Comparison of ENCODE assay signal across 26 cellular contexts in the genomic region with DNA sequence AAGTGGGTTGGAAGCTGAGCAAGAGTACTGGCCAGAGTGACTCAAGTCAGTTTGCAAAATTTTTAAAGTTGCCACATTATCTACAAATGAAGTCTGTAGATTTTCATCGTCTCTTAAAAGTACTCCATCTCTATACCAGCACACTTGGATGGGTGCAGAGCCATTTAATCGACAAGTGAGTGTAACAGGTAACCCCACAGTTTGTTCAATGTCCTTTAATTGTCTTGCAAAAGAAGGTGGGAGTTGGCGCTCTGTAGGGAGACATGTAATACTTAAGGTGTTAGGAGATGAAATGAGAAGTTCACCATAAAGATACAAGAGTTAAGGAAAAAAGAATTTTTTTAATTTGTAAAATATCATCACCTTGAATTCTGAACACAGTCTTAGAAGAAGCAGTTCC.
"Had no signal": no experiment of that assay in that cellular context is flagged by ENCODE, and none has a peak within 500 bp of the region (broad histone marks: within the 10 kb centered on the region; RNA-seq: fewer than 3 reads in every experiment).

No MANE protein-coding gene starts in this region.

- DNase-seq: naive thymus-derived CD4-positive, alpha-beta T cell; natural killer cell; occipital lobe; ovary; posterior cingulate gyrus; retina; right lobe of liver; sigmoid colon; small intestine; stimulated activated CD4-positive, alpha-beta T cell treated with anti-CD3 and anti-CD28 coated beads, Interleukin-15, amount 100 ng/mL, for 24 hours; stimulated activated CD4-positive, alpha-beta T cell treated with anti-CD3 and anti-CD28 coated beads, Interleukin-4, amount 100 ng/mL, for 1 hour; stimulated activated naive B cell treated with anti-CD40 and anti-IgM and Interleukin-4, amounts not matched to agents 10 μg/mL and 1 μg/mL and 100 μg/mL, for 72 hours; stimulated activated naive CD4-positive, alpha-beta T cell treated with Interleukin-2 at 50 U/mL for 16 hours; stomach; thyroid gland; upper lobe of left lung had no signal

- H3K4me1 Mint-ChIP-seq: naive thymus-derived CD4-positive, alpha-beta T cell; natural killer cell; nephron; neural progenitor cell; stimulated activated effector memory CD8-positive, alpha-beta T cell treated with anti-CD3 and anti-CD28 coated beads, Interleukin-12 subunit alpha, Interleukin-12 subunit beta, amount 100 ng/mL, for 72 hours; stimulated activated naive B cell treated with anti-CD40 and anti-IgM and Interleukin-4, amounts not matched to agents 10 μg/mL and 1 μg/mL and 100 μg/mL, for 72 hours had no signal

- H3K36me3 ChIP-seq: neural progenitor cell, ovary, right lobe of liver, sigmoid colon, stomach, thoracic aorta, thyroid gland, tibial nerve, vagina had no signal

- H3K9me3 ChIP-seq: right atrium auricular region, right lobe of liver, stomach, thyroid gland, upper lobe of left lung, vagina had no signal

- H3K27ac Mint-ChIP-seq: naive thymus-derived CD4-positive, alpha-beta T cell; natural killer cell; nephron; neural progenitor cell; progenitor cell of endocrine pancreas; stimulated activated effector memory CD8-positive, alpha-beta T cell treated with anti-CD3 and anti-CD28 coated beads, Interleukin-12 subunit alpha, Interleukin-12 subunit beta, amount 100 ng/mL, for 72 hours; stimulated activated naive B cell treated with anti-CD40 and anti-IgM and Interleukin-4, amounts not matched to agents 10 μg/mL and 1 μg/mL and 100 μg/mL, for 72 hours; stimulated activated naive CD8-positive, alpha-beta T cell treated with anti-CD3 and anti-CD28 coated beads, Interleukin-15, Interleukin-2, amounts not matched to agents 100 ng/mL and 50 ng/mL, for 24 hours had no signal

- H3K4me1 ChIP-seq: neural progenitor cell, parathyroid adenoma, right lobe of liver, sigmoid colon, stomach, thyroid gland, tibial nerve, upper lobe of left lung, vagina had no signal

- H3K36me3 Mint-ChIP-seq: natural killer cell; neural progenitor cell; stimulated activated effector memory CD8-positive, alpha-beta T cell treated with anti-CD3 and anti-CD28 coated beads, Interleukin-12 subunit alpha, Interleukin-12 subunit beta, amount 100 ng/mL, for 72 hours had no signal

- H3K9me3 Mint-ChIP-seq: natural killer cell; nephron; neural progenitor cell; stimulated activated effector memory CD8-positive, alpha-beta T cell treated with anti-CD3 and anti-CD28 coated beads, Interleukin-12 subunit alpha, Interleukin-12 subunit beta, amount 100 ng/mL, for 72 hours; stimulated activated naive B cell treated with anti-CD40 and anti-IgM and Interleukin-4, amounts not matched to agents 10 μg/mL and 1 μg/mL and 100 μg/mL, for 72 hours; stimulated activated naive CD8-positive, alpha-beta T cell treated with anti-CD3 and anti-CD28 coated beads, Interleukin-15, Interleukin-2, amounts not matched to agents 100 ng/mL and 50 ng/mL, for 24 hours had no signal

- H3K4me3 ChIP-seq: neural progenitor cell, ovary, right atrium auricular region, right lobe of liver, sigmoid colon, stomach, thoracic aorta, thyroid gland, tibial nerve, upper lobe of left lung, vagina had no signal

- H3K27me3 Mint-ChIP-seq: naive thymus-derived CD4-positive, alpha-beta T cell; progenitor cell of endocrine pancreas; stimulated activated naive B cell treated with anti-CD40 and anti-IgM and Interleukin-4, amounts not matched to agents 10 μg/mL and 1 μg/mL and 100 μg/mL, for 72 hours; stimulated activated naive CD8-positive, alpha-beta T cell treated with anti-CD3 and anti-CD28 coated beads, Interleukin-15, Interleukin-2, amounts not matched to agents 100 ng/mL and 50 ng/mL, for 24 hours had no signal

- H3K27ac ChIP-seq: neural progenitor cell, ovary, parathyroid adenoma, right atrium auricular region, right lobe of liver, sigmoid colon, stomach, thoracic aorta, thyroid gland, tibial nerve, upper lobe of left lung, vagina had no signal

- H3K4me3 Mint-ChIP-seq: naive thymus-derived CD4-positive, alpha-beta T cell; natural killer cell; nephron; neural progenitor cell; stimulated activated effector memory CD8-positive, alpha-beta T cell treated with anti-CD3 and anti-CD28 coated beads, Interleukin-12 subunit alpha, Interleukin-12 subunit beta, amount 100 ng/mL, for 72 hours; stimulated activated naive B cell treated with anti-CD40 and anti-IgM and Interleukin-4, amounts not matched to agents 10 μg/mL and 1 μg/mL and 100 μg/mL, for 72 hours; stimulated activated naive CD8-positive, alpha-beta T cell treated with anti-CD3 and anti-CD28 coated beads, Interleukin-15, Interleukin-2, amounts not matched to agents 100 ng/mL and 50 ng/mL, for 24 hours had no signal

- ATAC-seq: naive thymus-derived CD4-positive, alpha-beta T cell; natural killer cell; right lobe of liver; stimulated activated effector memory CD8-positive, alpha-beta T cell treated with anti-CD3 and anti-CD28 coated beads, Interleukin-12 subunit alpha, Interleukin-12 subunit beta, amount 100 ng/mL, for 72 hours; stimulated activated naive B cell treated with anti-CD40 and anti-IgM and Interleukin-4, amounts not matched to agents 10 μg/mL and 1 μg/mL and 100 μg/mL, for 72 hours had no signal

- H3K27me3 ChIP-seq: neural progenitor cell, ovary, right atrium auricular region, right lobe of liver, sigmoid colon, stomach, thyroid gland, tibial nerve, upper lobe of left lung, vagina had no signal
